Comparison of ENCODE assay signal across 24 cellular contexts in the genomic region with DNA sequence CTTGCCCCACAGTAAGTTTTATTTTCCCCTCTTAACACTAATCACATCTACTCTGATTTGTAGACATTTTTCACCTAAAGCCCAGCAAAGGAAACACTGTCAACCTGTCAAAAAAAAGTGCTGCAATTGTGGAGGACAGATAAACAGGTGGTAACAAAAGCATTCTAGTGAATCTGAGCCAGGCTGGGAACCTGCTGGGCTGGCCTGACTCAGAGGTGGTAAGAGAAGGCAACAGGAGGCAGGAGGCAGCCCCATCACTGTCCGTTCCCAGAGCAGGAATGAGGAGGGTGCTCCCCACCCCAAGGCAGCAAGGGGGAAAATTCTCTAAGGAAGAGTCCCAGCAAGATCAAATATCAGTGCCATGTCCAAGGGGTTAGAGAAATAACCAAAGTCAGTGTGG. TPM values are rescaled to one million over a fixed set of nuclear protein-coding genes. Genes with fewer than 3 reads are reported as not detected.
DNase-seq lines count a peak whose midpoint lies in the region; ATAC-seq, FAIRE-seq and TF ChIP-seq lines count a peak whose summit lies in the region.
"Had no signal": no experiment of that assay in that cellular context is flagged by ENCODE, and none has a peak within 500 bp of the region (broad histone marks: within the 10 kb centered on the region; RNA-seq: fewer than 3 reads in every experiment).

No MANE protein-coding gene starts in this region.

- TF ChIP-seq POLR2A in GM12892 (IDR thresholded peaks at IDR 0.05; ENCODE audit: low read depth, low read length), result no peak
- no peak for TF ChIP-seq POLR2A in GM18505 (IDR thresholded peaks at IDR 0.05; ENCODE audit: borderline replicate concordance, extremely low read depth, insufficient read depth, insufficient read length)

- FAIRE-seq in GM12892 (lab: Jason Lieb, UNC), result peak; percentile 70

- no peak for TF ChIP-seq CTCF in chondrocyte (IDR thresholded peaks at IDR 0.05)

- ATAC-seq in activated T-helper 17 cell treated with anti-CD3 and anti-CD28 coated beads, Interleukin-2, amount 50 U/mL, for 72 hours (replicated peaks), result no peak
- ATAC-seq in stimulated activated naive B cell treated with anti-CD40 and anti-IgM and Interleukin-4, amounts not matched to agents 10 μg/mL and 1 μg/mL and 100 μg/mL, for 72 hours (replicated peaks), result peak in 1 of 2 donors; percentile 15
- no peak for ATAC-seq in GM18505 (IDR thresholded peaks at IDR 0.05; ENCODE audit: unreplicated experiment)
- ATAC-seq: activated CD8-positive, alpha-beta memory T cell treated with anti-CD3 and anti-CD28 coated beads, Interleukin-2, amount 10 ng/mL, durations not matched to agents 7 days and 5 days; lower lobe of right lung had no signal

- DNase-seq in GM12892 (ENCODE audit: insufficient read length) (no peak), epithelial cell of prostate (ENCODE audit: low read depth, low spot score) (no peak), NCI-H526 (lab: John Stamatoyannopoulos, UW) (no peak), chondrocyte (ENCODE audit: low spot score) (no peak)
- DNase-seq in stimulated activated naive B cell treated with anti-CD40 and anti-IgM and Interleukin-4, amounts not matched to agents 10 μg/mL and 1 μg/mL and 100 μg/mL, for 72 hours, result no peak
- DNase-seq: activated CD4-positive, alpha-beta T cell treated with anti-CD3 and anti-CD28 coated beads, Interleukin-2, amount 10 ng/mL, durations not matched to agents 7 days and 5 days; activated CD8-positive, alpha-beta memory T cell treated with anti-CD3 and anti-CD28 coated beads, Interleukin-2, amount 10 ng/mL, durations not matched to agents 7 days and 5 days; GDM1; HCEC 1CT; lower lobe of right lung; NCI-H146; NCI-H2171 treated with DMSO at 0.1 percent for 48 hours; NCI-H524 treated with DMSO at 0.1 percent for 48 hours; RPMI8226; stimulated activated CD4-positive, alpha-beta T cell treated with anti-CD3 and anti-CD28 coated beads, Interleukin-4, amount 100 ng/mL, for 1 hour; stomach; T-helper 2 cell had no signal

- H3K9me3 Mint-ChIP-seq in activated T-helper 17 cell treated with anti-CD3 and anti-CD28 coated beads, Interleukin-2, amount 50 U/mL, for 72 hours, result no peaks in the 10 kb centered on the region
- peaks cover 0 to 3% of the 10 kb centered on the region in 2 donors for H3K9me3 Mint-ChIP-seq in stimulated activated naive B cell treated with anti-CD40 and anti-IgM and Interleukin-4, amounts not matched to agents 10 μg/mL and 1 μg/mL and 100 μg/mL, for 72 hours
- no peaks in the 10 kb centered on the region for H3K9me3 Mint-ChIP-seq in chondrocyte (ENCODE audit: low read depth)
- H3K9me3 Mint-ChIP-seq: activated CD4-positive, alpha-beta T cell treated with anti-CD3 and anti-CD28 coated beads, Interleukin-2, amount 10 ng/mL, durations not matched to agents 7 days and 5 days; activated T-helper 2 cell treated with anti-CD3 and anti-CD28 coated beads, Interferon-gamma antibody, Interleukin-2, Interleukin-4, amounts not matched to agents 10 μg/mL and 5 μg/mL and 100 μg/mL, durations not matched to agents 14 hours and 24 hours and 36 hours had no signal

- peak overlapping the region; percentile 6 for H3K27ac Mint-ChIP-seq in activated T-helper 17 cell treated with anti-CD3 and anti-CD28 coated beads, Interleukin-2, amount 50 U/mL, for 72 hours
- peak overlapping the region; percentile 32 for H3K27ac Mint-ChIP-seq in stimulated activated naive B cell treated with anti-CD40 and anti-IgM and Interleukin-4, amounts not matched to agents 10 μg/mL and 1 μg/mL and 100 μg/mL, for 72 hours
- no peak overlapping the region for H3K27ac Mint-ChIP-seq in chondrocyte (ENCODE audit: unreplicated experiment)
- H3K27ac Mint-ChIP-seq: activated CD4-positive, alpha-beta T cell treated with anti-CD3 and anti-CD28 coated beads, Interleukin-2, amount 10 ng/mL, durations not matched to agents 7 days and 5 days; activated CD8-positive, alpha-beta memory T cell treated with anti-CD3 and anti-CD28 coated beads, Interleukin-2, amount 10 ng/mL, durations not matched to agents 7 days and 5 days; activated T-helper 2 cell treated with anti-CD3 and anti-CD28 coated beads, Interferon-gamma antibody, Interleukin-2, Interleukin-4, amounts not matched to agents 10 μg/mL and 5 μg/mL and 100 μg/mL, durations not matched to agents 14 hours and 24 hours and 36 hours had no signal

- no peak overlapping the region for H3K4me3 Mint-ChIP-seq in activated T-helper 17 cell treated with anti-CD3 and anti-CD28 coated beads, Interleukin-2, amount 50 U/mL, for 72 hours
- H3K4me3 Mint-ChIP-seq in stimulated activated naive B cell treated with anti-CD40 and anti-IgM and Interleukin-4, amounts not matched to agents 10 μg/mL and 1 μg/mL and 100 μg/mL, for 72 hours, result no peak overlapping the region
- no peak overlapping the region for H3K4me3 Mint-ChIP-seq in chondrocyte (ENCODE audit: unreplicated experiment)
- H3K4me3 Mint-ChIP-seq: activated CD4-positive, alpha-beta T cell treated with anti-CD3 and anti-CD28 coated beads, Interleukin-2, amount 10 ng/mL, durations not matched to agents 7 days and 5 days; activated CD8-positive, alpha-beta memory T cell treated with anti-CD3 and anti-CD28 coated beads, Interleukin-2, amount 10 ng/mL, durations not matched to agents 7 days and 5 days had no signal

- H3K36me3 Mint-ChIP-seq in activated T-helper 17 cell treated with anti-CD3 and anti-CD28 coated beads, Interleukin-2, amount 50 U/mL, for 72 hours (ENCODE audit: low read depth), result no peaks in the 10 kb centered on the region
- H3K36me3 Mint-ChIP-seq in stimulated activated naive B cell treated with anti-CD40 and anti-IgM and Interleukin-4, amounts not matched to agents 10 μg/mL and 1 μg/mL and 100 μg/mL, for 72 hours, result peaks cover 3 to 5% of the 10 kb centered on the region in 2 donors
- no peaks in the 10 kb centered on the region for H3K36me3 Mint-ChIP-seq in chondrocyte (ENCODE audit: low read depth)

- H3K4me1 Mint-ChIP-seq in activated T-helper 17 cell treated with anti-CD3 and anti-CD28 coated beads, Interleukin-2, amount 50 U/mL, for 72 hours, result peaks cover 4% of the 10 kb centered on the region
- H3K4me1 Mint-ChIP-seq in stimulated activated naive B cell treated with anti-CD40 and anti-IgM and Interleukin-4, amounts not matched to agents 10 μg/mL and 1 μg/mL and 100 μg/mL, for 72 hours, result peaks cover 25 to 46% of the 10 kb centered on the region in 2 donors
- peaks cover 35% of the 10 kb centered on the region for H3K4me1 Mint-ChIP-seq in chondrocyte (ENCODE audit: low read depth)

- no peaks in the 10 kb centered on the region for H3K27me3 Mint-ChIP-seq in activated T-helper 17 cell treated with anti-CD3 and anti-CD28 coated beads, Interleukin-2, amount 50 U/mL, for 72 hours
- H3K27me3 Mint-ChIP-seq in stimulated activated naive B cell treated with anti-CD40 and anti-IgM and Interleukin-4, amounts not matched to agents 10 μg/mL and 1 μg/mL and 100 μg/mL, for 72 hours, result no peaks in the 10 kb centered on the region
- H3K27me3 Mint-ChIP-seq in chondrocyte (ENCODE audit: low read depth), result no peaks in the 10 kb centered on the region

- H3K27ac ChIP-seq in epithelial cell of prostate, result peak overlapping the region; percentile 8
- H3K27ac ChIP-seq: hepatocyte, KMS-11, lower lobe of right lung, SK-N-MC, stomach, vagina had no signal

RNA-seq across cellular contexts. Expression of a gene that starts 19.5 kb away (rescaled TPM):
- 11.2 TPM for polyA plus RNA-seq in GM12892 (2012; ENCODE audit: missing spikeins)
- total RNA-seq in activated T-helper 17 cell treated with anti-CD3 and anti-CD28 coated beads, Interleukin-2, amount 50 U/mL, for 72 hours, result 10 to 100 TPM; 25.3 to 27.4 TPM
- total RNA-seq in chondrocyte, result 24.2 to 29.9 TPM (median 28.3 TPM) in 3 replicates
